Comparison of ENCODE assay signal across 1 cellular context in the genomic region with DNA sequence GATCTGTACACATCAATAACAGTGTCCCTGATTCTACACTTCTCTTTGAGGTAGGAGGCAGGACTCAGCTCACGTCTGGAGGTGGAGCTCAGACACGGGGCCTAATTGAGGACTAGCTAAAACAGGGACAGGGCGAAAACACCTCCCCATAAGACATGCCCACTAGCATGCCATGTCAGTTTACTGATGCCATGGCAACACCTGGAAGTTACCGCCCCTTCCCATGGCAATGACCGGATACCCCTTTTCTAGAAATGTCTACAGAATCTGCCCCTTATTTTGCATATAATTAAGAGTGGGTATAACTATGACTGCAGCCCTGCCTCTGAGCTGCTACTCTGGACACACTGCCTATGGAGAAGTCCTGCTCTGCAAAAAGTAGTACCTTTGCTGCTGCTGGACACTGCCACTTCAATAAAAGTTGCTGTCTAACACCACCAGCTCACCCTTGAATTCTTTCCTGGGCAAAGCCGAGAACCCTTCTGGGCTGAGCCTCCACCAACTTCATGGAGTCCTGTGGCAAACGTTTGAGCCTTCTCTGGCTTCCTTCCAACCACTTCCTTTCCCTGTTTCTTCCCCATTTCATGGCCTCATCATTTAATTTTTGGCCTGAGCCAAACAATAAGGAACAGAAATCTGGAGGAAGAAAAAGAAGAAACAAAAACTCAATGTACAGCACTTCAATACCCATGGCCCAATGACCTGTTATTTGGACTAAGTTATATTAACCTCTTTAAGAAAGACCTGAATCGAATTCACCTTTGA.
TF ChIP-seq lines count a peak whose summit lies in the region.

No MANE protein-coding gene starts in this region.

TF ChIP-seq in GM23338, 12 proteins besides CTCF, POLR2A, EP300 and RAD21 (continued from another document):
- TF ChIP-seq ZNF462 (CRISPR knock-in tag; IDR thresholded peaks at IDR 0.05) (no peak), ZNF331 (CRISPR knock-in tag; IDR thresholded peaks at IDR 0.05; ENCODE audit: low read depth) (no peak), CREB1 (CRISPR knock-in tag; IDR thresholded peaks at IDR 0.05; ENCODE audit: low read depth) (no peak), POLR2AphosphoS5 (IDR thresholded peaks at IDR 0.05; ENCODE audit: low read depth) (no peak), ZNF114 (CRISPR knock-in tag; IDR thresholded peaks at IDR 0.05) (no peak), JUNB (IDR thresholded peaks at IDR 0.05; ENCODE audit: unreplicated experiment) (no peak), STAT1 (IDR thresholded peaks at IDR 0.05; ENCODE audit: unreplicated experiment) (no peak), EZH2 (IDR thresholded peaks at IDR 0.05; ENCODE audit: low read depth, unreplicated experiment) (no peak)
